16 cellular contexts compared by ENCODE assay signal in the genomic region with DNA sequence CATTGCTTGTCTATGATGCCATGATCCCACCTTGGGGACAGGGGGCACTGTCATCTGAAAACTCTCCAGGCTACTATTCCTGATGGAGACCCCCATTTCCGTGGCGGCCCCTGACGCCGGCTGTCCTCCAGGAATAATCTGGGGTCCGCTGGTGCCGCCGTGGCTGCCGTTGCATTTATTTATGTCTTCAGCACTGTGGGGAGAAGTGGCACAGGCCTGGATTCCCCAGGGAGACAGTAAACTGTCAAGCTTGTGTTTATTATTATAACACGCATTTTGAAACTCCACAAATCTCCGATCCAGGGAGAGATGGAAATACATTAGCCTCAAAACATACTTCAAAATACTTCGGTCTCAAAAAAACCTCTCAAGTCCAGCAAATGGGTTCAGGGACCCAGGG.
A peak's percentile ranks its signal among the peaks of the same experiment; 100 is the strongest.
DNase-seq lines count a peak whose midpoint lies in the region; ATAC-seq, FAIRE-seq and TF ChIP-seq lines count a peak whose summit lies in the region.
"Had no signal": no experiment of that assay in that cellular context is flagged by ENCODE, and none has a peak within 500 bp of the region (broad histone marks: within the 10 kb centered on the region; RNA-seq: fewer than 3 reads in every experiment).

No MANE protein-coding gene starts in this region.

- H3K79me2 ChIP-seq in MM.1S (ENCODE audit: low read length) (no peaks in the 10 kb centered on the region), GM12878 (ENCODE audit: control insufficient read depth, insufficient read depth, low read length) (no peaks in the 10 kb centered on the region)

- WGBS in GM12878 (ENCODE audit: insufficient coverage, insufficient replicate concordance, low lambda C conversion rate, missing lambda C conversion rate), result 0% methylated on average over 11 of the region's 11 CpGs

- BruUV-seq in GM12878 (replicated peaks; lab: Mats Ljungman, UMichigan), result no TSS peak

- H3K9me3 ChIP-seq in BLaER1 (peaks cover 15% of the 10 kb centered on the region), MM.1S (replicated peaks; ENCODE audit: insufficient read depth, low read length) (no peaks in the 10 kb centered on the region), GM12878 (replicated peaks; ENCODE audit: control insufficient read depth, insufficient read depth, low read length) (no peaks in the 10 kb centered on the region; the same call in 2 of the 3 replicates)
- H3K9me3 ChIP-seq: Peyer's patch had no signal

- H3K4me1 ChIP-seq in BLaER1 (peaks cover 75% of the 10 kb centered on the region), MM.1S (ENCODE audit: low read length) (peaks cover 5% of the 10 kb centered on the region), GM12878 (ENCODE audit: control insufficient read depth, insufficient read depth, low read length) (peaks cover 13% of the 10 kb centered on the region)

- H3K27ac Mint-ChIP-seq in naive B cell, result peak overlapping the region; percentile 88 to 98 (median 96)

- no peak for TF ChIP-seq POLR2A in GM12878 (IDR thresholded peaks at IDR 0.05; ENCODE audit: low read depth, low read length)

- peaks cover 0 to 2% (median 0%) of the 10 kb centered on the region in 3 donors for H3K27me3 Mint-ChIP-seq in naive B cell

- no peaks in the 10 kb centered on the region for H3K9me2 ChIP-seq in MM.1S (replicated peaks; ENCODE audit: insufficient read depth, low read length)

- no peaks in the 10 kb centered on the region for H3F3A ChIP-seq in MM.1S (ENCODE audit: insufficient read depth, low read length)

- TF ChIP-seq CTCF in MM.1S (IDR thresholded peaks at IDR 0.05; ENCODE audit: low read length) (no peak), GM12878 (IDR thresholded peaks at IDR 0.05 in 2 of 3, conservative IDR thresholded peaks at IDR 0.05 in 1 of 3; ENCODE audit: control insufficient read depth in 2 of 3, extremely low read depth in 1 of 3, insufficient read depth in 1 of 3, low read depth in 3 of 3, low read length in 3 of 3) (no peak)

- DNase-seq in MM.1S, result no peak
- no peak for DNase-seq in GM12878 (ENCODE audit: low read depth, low spot score)
- DNase-seq in naive B cell, result no peak
- DNase-seq in NCI-H1048 (lab: John Stamatoyannopoulos, UW), result no peak
- no peak for DNase-seq in LoVo (ENCODE audit: low spot score)
- no peak for DNase-seq in activated effector memory CD4-positive, alpha-beta T cell treated with Interleukin-2 at 50 U/mL for 16 hours
- DNase-seq in mesenteric fat pad (ENCODE audit: low spot score), result no peak
- DNase-seq: AML-193, KBM-7, NCI-H1694 treated with DMSO at 0.1 percent for 48 hours, NCI-H2081 treated with DMSO at 0.1 percent for 48 hours, NCI-H446 treated with DMSO at 0.1 percent for 48 hours, NCI-H69, SJCRH30 had no signal

- in situ Hi-C loops in GM12878 (cut with MboI), result no loop called here

- no peak for TF ChIP-seq RAD21 in GM12878 (IDR thresholded peaks at IDR 0.05; ENCODE audit: insufficient read depth, low read depth, low read length)

- H3K36me3 Mint-ChIP-seq in naive B cell, result peaks cover 4 to 12% of the 10 kb centered on the region in 2 donors

- peaks cover 58 to 66% (median 62%) of the 10 kb centered on the region in 3 donors for H3K4me1 Mint-ChIP-seq in naive B cell

- H3K9me3 Mint-ChIP-seq in naive B cell, result peaks cover 0 to 12% (median 4%) of the 10 kb centered on the region in 7 donors

- RAD21 ChIA-PET in GM12878 (lab: Charles Lee; ENCODE audit: unreplicated experiment), result no interaction called here

- POLR2A ChIA-PET in GM12878 (lab: Charles Lee), result no interaction called here

- H3K4me3 ChIP-seq in BLaER1 (peak overlapping the region; percentile 58), MM.1S (ENCODE audit: low read length) (no peak overlapping the region), GM12878 (no peak overlapping the region)
- H3K4me3 ChIP-seq: Peyer's patch, SJCRH30 had no signal

- H3K27me3 ChIP-seq in BLaER1 (no peaks in the 10 kb centered on the region), MM.1S (replicated peaks; ENCODE audit: insufficient read depth, low read length) (peaks cover 79% of the 10 kb centered on the region), GM12878 (replicated peaks in 1 of 2; ENCODE audit: control insufficient read depth in 2 of 2, insufficient read depth in 2 of 2, low read length in 1 of 2) (no peaks in the 10 kb centered on the region)
- H3K27me3 ChIP-seq: Peyer's patch, SJCRH30 had no signal

- peak overlapping the region; percentile 81 for H3K27ac ChIP-seq in BLaER1
- H3K27ac ChIP-seq in MM.1S (ENCODE audit: low read length), result no peak overlapping the region
- H3K27ac ChIP-seq in GM12878 (ENCODE audit: control insufficient read depth, insufficient read depth), result no peak overlapping the region
- H3K27ac ChIP-seq: SJCRH30 had no signal

- CTCF ChIA-PET in GM12878 (lab: Yijun Ruan, JAX), result no interaction called here

- H3K36me3 ChIP-seq in BLaER1 (no peaks in the 10 kb centered on the region), MM.1S (replicated peaks; ENCODE audit: insufficient read depth, low read length) (no peaks in the 10 kb centered on the region), GM12878 (ENCODE audit: control insufficient read depth in 2 of 2, insufficient read depth in 2 of 2, low read length in 1 of 2) (no peaks in the 10 kb centered on the region)
- H3K36me3 ChIP-seq: Peyer's patch, SJCRH30 had no signal

- H3K4me2 ChIP-seq in BLaER1 (peak overlapping the region; percentile 98), MM.1S (ENCODE audit: low read depth, low read length) (peak overlapping the region; percentile 16; the same call in 1 of the 2 replicates), GM12878 (ENCODE audit: control insufficient read depth, insufficient read depth) (peak overlapping the region; percentile 63; the same call in 1 of the 2 replicates)

- H3K4me3 Mint-ChIP-seq in naive B cell, result peak overlapping the region; percentile 64 to 89 (median 76)

- FAIRE-seq in GM12878 (lab: Jason Lieb, UNC), result no peak

- intact Hi-C loops in GM12878 (cut with micrococcal nuclease; ENCODE audit: unreplicated experiment), result no loop called here

- H2AFZ ChIP-seq in MM.1S (ENCODE audit: low read length) (no peak overlapping the region), GM12878 (ENCODE audit: control insufficient read depth, low read depth, low read length) (no peak overlapping the region)

- H4K20me1 ChIP-seq in BLaER1 (no peaks in the 10 kb centered on the region), MM.1S (ENCODE audit: insufficient read depth, low read length) (no peaks in the 10 kb centered on the region), GM12878 (ENCODE audit: control insufficient read depth, insufficient read depth) (no peaks in the 10 kb centered on the region)

- no peak for TF ChIP-seq EP300 in GM12878 (IDR thresholded peaks at IDR 0.05; ENCODE audit: borderline replicate concordance in 1 of 2, control insufficient read depth in 1 of 2, low read depth in 2 of 2, low read length in 2 of 2)

- SMC1A ChIA-PET in GM12878 (lab: Charles Lee; ENCODE audit: uncharacterized antibody, unreplicated experiment), result no interaction called here

- H3K9ac ChIP-seq in BLaER1, result peak overlapping the region; percentile 68
- H3K9ac ChIP-seq in MM.1S (ENCODE audit: low read length), result no peak overlapping the region
- H3K9ac ChIP-seq in GM12878 (ENCODE audit: control insufficient read depth, insufficient read depth, low read length), result no peak overlapping the region

- ATAC-seq in GM12878 (no peak), naive B cell (ENCODE audit: low read depth in 2 of 2) (peak; percentile 36 to 39)

TF ChIP-seq in GM12878, 131 proteins besides CTCF, POLR2A, EP300 and RAD21:
- no peak for TF ChIP-seq HSF1 (IDR thresholded peaks at IDR 0.05; ENCODE audit: low read depth, low read length)
- TF ChIP-seq MEF2B (IDR thresholded peaks at IDR 0.05; ENCODE audit: partially characterized antibody, poor library complexity, severe bottlenecking), result peak; percentile 37
TF ChIP-seq in GM12878: peak in this region for 1.

Comparison
In these comparisons a context has a peak if more than half of its experiments do, and no peak if none do; other contexts are left out.
1. H3K4me2 ChIP-seq: peak in every context shown above with its lines; median percentile 98 in BLaER1; 63 in GM12878; 16 in MM.1S.